ENCODE assay signal across 11 cellular contexts in genomic region chr20:33954504-33954903, GRCh38.
"Had no signal": no experiment of that assay in that cellular context is flagged by ENCODE, and none has a peak within 500 bp of the region (broad histone marks: within the 10 kb centered on the region; RNA-seq: fewer than 3 reads in every experiment).

No MANE protein-coding gene starts in this region.

- H3K27ac ChIP-seq: GM23248 had no signal

- H3K4me3 ChIP-seq: GM23248, GM23338, HAP-1 had no signal

- H3K9me3 ChIP-seq: HAP-1 had no signal

- H3K9ac ChIP-seq: GM23248 had no signal

- DNase-seq: GM23248, GOT3, H7, H9, HCEC 1CT, HFFc6 had no signal

- FAIRE-seq: H1, H54 had no signal

- H3K4me2 ChIP-seq: GM23338 had no signal

- ATAC-seq: GM23338, HCT116 had no signal

- H2AFZ ChIP-seq: GM23248, GM23338 had no signal

- H3K36me3 ChIP-seq: HAP-1 had no signal

- H3K4me1 ChIP-seq: HAP-1 had no signal
